In genomic region chr20:19903168-19903676, GRCh38 we compare ENCODE assay signal across 1 cellular context.
TF ChIP-seq lines count a peak whose summit lies in the region.

No MANE protein-coding gene starts in this region.

TF ChIP-seq in GM12878, 131 proteins besides CTCF, POLR2A, EP300 and RAD21 (continued from another document and continues in another):
- TF ChIP-seq ELK1 (IDR thresholded peaks at IDR 0.05; ENCODE audit: low read depth, low read length) (no peak), FOXK2 (IDR thresholded peaks at IDR 0.05) (peak; percentile 86), SREBF1 (IDR thresholded peaks at IDR 0.05; ENCODE audit: low read length) (no peak), RBBP5 (conservative IDR thresholded peaks at IDR 0.05) (no peak), ZBTB40 (IDR thresholded peaks at IDR 0.05; ENCODE audit: borderline replicate concordance) (no peak), CBX5 (IDR thresholded peaks at IDR 0.05; ENCODE audit: low read depth) (no peak), EED (IDR thresholded peaks at IDR 0.05; ENCODE audit: low read depth) (peak; percentile 90), SP1 (IDR thresholded peaks at IDR 0.05; ENCODE audit: low read depth, low read length) (no peak), KAT2A (conservative IDR thresholded peaks at IDR 0.05; ENCODE audit: control insufficient read depth, low read depth, low read length) (no peak), PML (IDR thresholded peaks at IDR 0.05; ENCODE audit: low read length) (no peak), MXI1 (IDR thresholded peaks at IDR 0.05; ENCODE audit: low read depth, low read length) (no peak), BMI1 (IDR thresholded peaks at IDR 0.05; ENCODE audit: borderline replicate concordance) (no peak), ZBTB33 (IDR thresholded peaks at IDR 0.05) (no peak), TBL1XR1 (IDR thresholded peaks at IDR 0.05; ENCODE audit: low read depth, low read length) (no peak), CUX1 (IDR thresholded peaks at IDR 0.05; ENCODE audit: insufficient replicate concordance, low read depth, low read length) (no peak), BACH1 (IDR thresholded peaks at IDR 0.05; ENCODE audit: borderline replicate concordance) (no peak), RUNX3 (IDR thresholded peaks at IDR 0.05; ENCODE audit: low read length) (peak; percentile 95), CHD1 (IDR thresholded peaks at IDR 0.05; ENCODE audit: low read depth, low read length) (no peak), E2F4 (IDR thresholded peaks at IDR 0.05; ENCODE audit: low read depth, low read length) (no peak), USF2 (IDR thresholded peaks at IDR 0.05; ENCODE audit: borderline replicate concordance, low read depth, low read length) (no peak), KDM1A (IDR thresholded peaks at IDR 0.05; ENCODE audit: borderline replicate concordance) (no peak), CBFB (IDR thresholded peaks at IDR 0.05; ENCODE audit: low read depth) (peak; percentile 70; the same call in 1 of the 2 replicates), E4F1 (IDR thresholded peaks at IDR 0.05; ENCODE audit: borderline replicate concordance, partially characterized antibody) (no peak), USF1 (IDR thresholded peaks at IDR 0.05; ENCODE audit: borderline replicate concordance, extremely low read length, insufficient read depth, low read depth, low read length) (no peak), MYB (IDR thresholded peaks at IDR 0.05; ENCODE audit: borderline replicate concordance, low read depth, low read length) (no peak), TCF3 (IDR thresholded peaks at IDR 0.05; ENCODE audit: borderline replicate concordance, insufficient read depth, low read depth, low read length) (no peak), DPF2 (IDR thresholded peaks at IDR 0.05) (peak; percentile 30), BCL3 (IDR thresholded peaks at IDR 0.05; ENCODE audit: borderline replicate concordance, insufficient read depth, low read depth, low read length, poor library complexity, severe bottlenecking) (no peak), ZNF217 (IDR thresholded peaks at IDR 0.05) (no peak), BHLHE40 (IDR thresholded peaks at IDR 0.05; ENCODE audit: borderline replicate concordance in 1 of 2, low read depth in 2 of 2, low read length in 1 of 2) (peak; percentile 27 to 43; a peak in 1 of 4 replicates), ZNF24 (IDR thresholded peaks at IDR 0.05) (no peak), ATF7 (IDR thresholded peaks at IDR 0.05; ENCODE audit: low read depth) (no peak), SIN3A (IDR thresholded peaks at IDR 0.05; ENCODE audit: low read depth, low read length) (no peak), NKRF (conservative IDR thresholded peaks at IDR 0.05) (no peak), SRF (IDR thresholded peaks at IDR 0.05; ENCODE audit: low read depth in 2 of 2, low read length in 2 of 2) (no peak), YY1 (IDR thresholded peaks at IDR 0.05; ENCODE audit: low read depth, low read length) (peak; percentile 58; the same call in 1 of the 2 replicates)
